Comparison of ENCODE assay signal across 27 cellular contexts in genomic region chr1:205082431-205082830, GRCh38. TPM values are rescaled to one million over a fixed set of nuclear protein-coding genes. Genes with fewer than 3 reads are reported as not detected.
DNase-seq lines count a peak whose midpoint lies in the region; ATAC-seq, FAIRE-seq and TF ChIP-seq lines count a peak whose summit lies in the region.
"Had no signal": no experiment of that assay in that cellular context is flagged by ENCODE, and none has a peak within 500 bp of the region (broad histone marks: within the 10 kb centered on the region; RNA-seq: fewer than 3 reads in every experiment).

No MANE protein-coding gene starts in this region.

- H3K4me1 ChIP-seq in osteoblast (ENCODE audit: insufficient read depth, low read length), result no peaks in the 10 kb centered on the region
- H3K4me1 ChIP-seq in aorta (ENCODE audit: control insufficient read depth in 1 of 2, insufficient read depth in 2 of 2, low read length in 2 of 2), result no peaks in the 10 kb centered on the region
- H3K4me1 ChIP-seq: A549; BE2C; BLaER1 treated with 17β-estradiol and CSF1 and Interleukin-3, amounts not matched to agents 10 nM and 100 nM had no signal

- no peak for TF ChIP-seq EP300 in neural cell (conservative IDR thresholded peaks at IDR 0.05; ENCODE audit: poor library complexity, severe bottlenecking)

- H3K27me3 Mint-ChIP-seq in activated T-cell treated with anti-CD3 and anti-CD28 coated beads, Interleukin-2, amount 50 U/mL, for 4 hours (ENCODE audit: low read depth), result no peaks in the 10 kb centered on the region
- H3K27me3 Mint-ChIP-seq: CD4-positive, alpha-beta T cell; CD8-positive, alpha-beta memory T cell had no signal

- H3K4me2 ChIP-seq in neural cell (ENCODE audit: low read length) (no peak overlapping the region), osteoblast (ENCODE audit: insufficient read depth, low read length) (no peak overlapping the region)
- H3K4me2 ChIP-seq: A549; BLaER1 treated with 17β-estradiol and CSF1 and Interleukin-3, amounts not matched to agents 10 nM and 100 nM had no signal

- H3K9me3 Mint-ChIP-seq in activated T-cell treated with anti-CD3 and anti-CD28 coated beads, Interleukin-2, amount 50 U/mL, for 4 hours, result no peaks in the 10 kb centered on the region
- H3K9me3 Mint-ChIP-seq: CD14-positive monocyte; CD4-positive, alpha-beta T cell; CD8-positive, alpha-beta memory T cell had no signal

- no peaks in the 10 kb centered on the region for H3K9me2 ChIP-seq in neural cell (ENCODE audit: insufficient read depth, low read length)

- no peak for ATAC-seq in activated T-cell treated with anti-CD3 and anti-CD28 coated beads, Interleukin-2, amount 50 U/mL, for 4 hours
- ATAC-seq in HG02759 (IDR thresholded peaks at IDR 0.05; ENCODE audit: unreplicated experiment) (no peak), aorta (ENCODE audit: low FRiP score) (no peak)
- ATAC-seq: A549 had no signal

- no peak for TF ChIP-seq RAD21 in neural cell (conservative IDR thresholded peaks at IDR 0.05)

- H3F3A ChIP-seq in neural cell (ENCODE audit: insufficient read depth, low read length, poor library complexity, severe bottlenecking), result no peaks in the 10 kb centered on the region

- FAIRE-seq in D721Med (lab: Jason Lieb, UNC), result peak; percentile 84
- FAIRE-seq: A549, GM12891, GM18507, H54 had no signal

- H3K4me3 Mint-ChIP-seq in activated T-cell treated with anti-CD3 and anti-CD28 coated beads, Interleukin-2, amount 50 U/mL, for 4 hours, result no peak overlapping the region
- H3K4me3 Mint-ChIP-seq: CD14-positive monocyte; CD4-positive, alpha-beta T cell; CD8-positive, alpha-beta memory T cell had no signal

- no peaks in the 10 kb centered on the region for H3K27me3 ChIP-seq in neural cell (ENCODE audit: insufficient read depth, low read depth, low read length)
- no peaks in the 10 kb centered on the region for H3K27me3 ChIP-seq in osteoblast (ENCODE audit: insufficient read depth, low read length)
- H3K27me3 ChIP-seq in aorta (ENCODE audit: control insufficient read depth in 1 of 2, insufficient read depth in 2 of 2, low read length in 1 of 2), result no peaks in the 10 kb centered on the region
- H3K27me3 ChIP-seq: BE2C; BLaER1 treated with 17β-estradiol and CSF1 and Interleukin-3, amounts not matched to agents 10 nM and 100 nM had no signal

- DNase-seq in D721Med (ENCODE audit: insufficient read length, low spot score) (no peak), NCI-H2227 (lab: John Stamatoyannopoulos, UW; ENCODE audit: unreplicated experiment) (peak; percentile 36), NCI-H82 treated with DMSO at 0.1 percent for 48 hours (lab: John Stamatoyannopoulos, UW; ENCODE audit: unreplicated experiment) (peak; percentile 71), osteoblast (ENCODE audit: insufficient read length, low spot score, missing footprints) (no peak), aorta (no peak)
- no peak for DNase-seq in activated T-cell treated with anti-CD3 and anti-CD28 coated beads, Interleukin-2, amount 50 U/mL, for 4 hours
- DNase-seq: 8988T; ACHN; AML-193; BE2C; CD4-positive, alpha-beta T cell; CD8-positive, alpha-beta memory T cell; DMS53; DMS79 treated with DMSO at 0.1 percent for 48 hours; GF-D8; GOT3; HCEC 1CT had no signal

- H2AFZ ChIP-seq in neural cell (ENCODE audit: low read depth, low read length) (no peak overlapping the region), osteoblast (ENCODE audit: low read length) (no peak overlapping the region)

- H4K20me1 ChIP-seq in neural cell (ENCODE audit: insufficient read depth), result no peaks in the 10 kb centered on the region
- H4K20me1 ChIP-seq in osteoblast (ENCODE audit: insufficient read depth, low read length), result no peaks in the 10 kb centered on the region

- peak overlapping the region; percentile 18 for H3K27ac ChIP-seq in neural cell (ENCODE audit: low read length)
- no peak overlapping the region for H3K27ac ChIP-seq in osteoblast (ENCODE audit: low read depth, low read length)
- no peak overlapping the region for H3K27ac ChIP-seq in aorta (ENCODE audit: low read depth in 1 of 2, low read length in 2 of 2)
- H3K27ac ChIP-seq: A549; BLaER1 treated with 17β-estradiol and CSF1 and Interleukin-3, amounts not matched to agents 10 nM and 100 nM had no signal

- TF ChIP-seq CTCF in D721Med (IDR thresholded peaks at IDR 0.05; ENCODE audit: insufficient read depth, missing control alignments) (no peak), neural cell (IDR thresholded peaks at IDR 0.05; ENCODE audit: poor library complexity, severe bottlenecking) (no peak), osteoblast (IDR thresholded peaks at IDR 0.05; ENCODE audit: extremely low read depth, low read depth, low read length) (no peak)

- intact Hi-C loops in aorta (cut with DNase I), result no loop called here

- H3K4me3 ChIP-seq in neural cell (ENCODE audit: low read length) (no peak overlapping the region), osteoblast (ENCODE audit: insufficient read depth, low read length) (no peak overlapping the region), aorta (ENCODE audit: low read length in 2 of 2) (no peak overlapping the region)
- H3K4me3 ChIP-seq: A549; BLaER1 treated with 17β-estradiol and CSF1 and Interleukin-3, amounts not matched to agents 10 nM and 100 nM had no signal

- H3K9ac ChIP-seq in neural cell (ENCODE audit: low read length), result no peak overlapping the region
- H3K9ac ChIP-seq: BLaER1 treated with 17β-estradiol and CSF1 and Interleukin-3, amounts not matched to agents 10 nM and 100 nM had no signal

- H3K36me3 Mint-ChIP-seq in activated T-cell treated with anti-CD3 and anti-CD28 coated beads, Interleukin-2, amount 50 U/mL, for 4 hours (ENCODE audit: insufficient read depth), result peaks cover 26% of the 10 kb centered on the region

- H3K9me3 ChIP-seq in neural cell (ENCODE audit: low read length), result no peaks in the 10 kb centered on the region
- H3K9me3 ChIP-seq in osteoblast (ENCODE audit: low read depth, low read length), result no peaks in the 10 kb centered on the region
- H3K9me3 ChIP-seq in aorta (ENCODE audit: control insufficient read depth, low read length), result no peaks in the 10 kb centered on the region
- H3K9me3 ChIP-seq: A549; BE2C; BLaER1 treated with 17β-estradiol and CSF1 and Interleukin-3, amounts not matched to agents 10 nM and 100 nM had no signal

- peaks cover 7% of the 10 kb centered on the region for H3K36me3 ChIP-seq in neural cell (ENCODE audit: insufficient read depth, low read length)
- peaks cover 30% of the 10 kb centered on the region for H3K36me3 ChIP-seq in osteoblast (ENCODE audit: insufficient read depth, low read length)
- peaks cover 0 to 3% of the 10 kb centered on the region in 2 donors for H3K36me3 ChIP-seq in aorta (ENCODE audit: control insufficient read depth in 1 of 2, insufficient read depth in 2 of 2, low read length in 1 of 2)

- H3K4me1 Mint-ChIP-seq in activated T-cell treated with anti-CD3 and anti-CD28 coated beads, Interleukin-2, amount 50 U/mL, for 4 hours (ENCODE audit: low read depth), result no peaks in the 10 kb centered on the region
- H3K4me1 Mint-ChIP-seq: CD14-positive monocyte had no signal

- 91 to 94% methylated on average over 4 of the region's 4 CpGs for WGBS in aorta, 2 donors

- H3K79me2 ChIP-seq in neural cell (replicated peaks; ENCODE audit: insufficient read depth, low read length) (no peaks in the 10 kb centered on the region), osteoblast (ENCODE audit: insufficient read depth, low read length) (no peaks in the 10 kb centered on the region)

TF ChIP-seq in neural cell, 6 proteins besides CTCF, POLR2A, EP300 and RAD21 (continues in another document):
- TF ChIP-seq POLR2AphosphoS5 (IDR thresholded peaks at IDR 0.05) (no peak), TAF1 (IDR thresholded peaks at IDR 0.05; ENCODE audit: low read depth) (no peak), SMC3 (conservative IDR thresholded peaks at IDR 0.05; ENCODE audit: poor library complexity) (no peak), REST (IDR thresholded peaks at IDR 0.05; ENCODE audit: borderline replicate concordance) (no peak), EZH2 (IDR thresholded peaks at IDR 0.05; ENCODE audit: borderline replicate concordance, insufficient read depth, low read length, poor library complexity, severe bottlenecking) (no peak)

RNA-seq across cellular contexts. Expression of gene TMEM81, which starts 1.8 kb away (rescaled TPM):
- polyA plus RNA-seq in neural cell (7.7 and 10.1 TPM in 2 replicates), aorta (1 to 10 TPM; 1.1 to 2.2 TPM)
- 3.7 and 6.1 TPM in 2 replicates for polyA minus RNA-seq in neural cell
- 1 to 10 TPM; 2.3 to 3.1 (median 2.9) TPM for total RNA-seq in activated T-cell treated with anti-CD3 and anti-CD28 coated beads, Interleukin-2, amount 50 U/mL, for 4 hours
- total RNA-seq in osteoblast (1.5 and 1.8 TPM in 2 replicates), aorta (1 to 10 TPM; 3.1 to 4.1 TPM)

RNA-seq across cellular contexts. Expression of gene RBBP5, which starts 39.3 kb away (rescaled TPM):
- 17.0 and 24.2 TPM in 2 replicates for polyA plus RNA-seq in neural cell
- 37.3 and 39.2 TPM in 2 replicates for polyA minus RNA-seq in neural cell
- 10 to 100 TPM; 27.4 to 36.2 (median 31.2) TPM for total RNA-seq in activated T-cell treated with anti-CD3 and anti-CD28 coated beads, Interleukin-2, amount 50 U/mL, for 4 hours
- 16.5 and 19.5 TPM in 2 replicates for total RNA-seq in osteoblast
- total RNA-seq in aorta, result 10 to 100 TPM in 1 of 2 donors, 1 to 10 TPM in 1; 9.9 to 15.4 TPM
- polyA plus RNA-seq in aorta, result 1 to 10 TPM; 3.8 to 4.3 TPM

RNA-seq across cellular contexts. Expression of gene CNTN2, which starts 39.4 kb away (rescaled TPM):
- polyA plus RNA-seq in neural cell (3.2 and 5.0 TPM in 2 replicates), aorta (not detected)
- polyA minus RNA-seq in neural cell, result 14.1 and 14.9 TPM in 2 replicates
- not detected for total RNA-seq in activated T-cell treated with anti-CD3 and anti-CD28 coated beads, Interleukin-2, amount 50 U/mL, for 4 hours
- total RNA-seq in osteoblast (under 0.01 TPM in 1 of 2 replicates, not detected in the other), aorta (1 to 10 TPM in 1 of 2 donors, under 1 TPM in 1; 0.16 to 1.3 TPM)
- total RNA-seq: CD4-positive, alpha-beta T cell; CD8-positive, alpha-beta memory T cell; Daoy; G401 had no signal
- polyA plus RNA-seq: A549; CD14-positive monocyte; CD8-positive, alpha-beta memory T cell had no signal

Comparison
In these comparisons a context has a peak if more than half of its experiments do, and no peak if none do; other contexts are left out.
1. DNase-seq: peak in NCI-H2227 (single experiment) and NCI-H82 treated with DMSO at 0.1 percent for 48 hours (single experiment); none in D721Med (single experiment), activated T-cell treated with anti-CD3 and anti-CD28 coated beads, Interleukin-2, amount 50 U/mL, for 4 hours (single experiment), osteoblast (single experiment) and aorta (0 of 2).